1 cellular context compared by ENCODE assay signal in genomic region chrX:70711336-70711735, GRCh38.
TF ChIP-seq lines count a peak whose summit lies in the region.
"Not testable (repeated sequence)": the region's sequence is repeated elsewhere in the genome, so short reads cannot be mapped to it uniquely, and the experiment has no call there.

No MANE protein-coding gene starts in this region.

- H3K27ac ChIP-seq in HEK293 (ENCODE audit: extremely low read depth, low read depth, low read length), result not testable (repeated sequence)

- POLR2A ChIA-PET in HEK293 (lab: Yijun Ruan, JAX), result not testable (repeated sequence)

- not testable (repeated sequence) for H3K4me3 ChIP-seq in HEK293 (ENCODE audit: low read depth, low read length)

- not testable (repeated sequence) for H3K36me3 ChIP-seq in HEK293 (ENCODE audit: control insufficient read depth in 2 of 2, insufficient read depth in 1 of 2, low read length in 2 of 2)

- CTCF ChIA-PET in HEK293 (lab: Yijun Ruan, JAX), result not testable (repeated sequence)

- H3K4me1 ChIP-seq in HEK293 (ENCODE audit: control insufficient read depth, insufficient read depth, low read length), result not testable (repeated sequence)

- TF ChIP-seq CTCF in HEK293 (tag by site-specific recombination; IDR thresholded peaks at IDR 0.05), result not testable (repeated sequence)

- H3K9me3 ChIP-seq in HEK293 (ENCODE audit: control insufficient read depth, insufficient read depth, low read depth, low read length), result not testable (repeated sequence)

TF ChIP-seq in HEK293, 187 proteins besides CTCF, POLR2A, EP300 and RAD21:
- TF ChIP-seq SCRT1 (tag by site-specific recombination; IDR thresholded peaks at IDR 0.05; ENCODE audit: borderline replicate concordance) (peak; percentile 56; the same call in 1 of the 2 replicates), SCRT2 (tag by site-specific recombination; IDR thresholded peaks at IDR 0.05) (peak; percentile 59)
